ENCODE assay signal across 8 cellular contexts in the genomic region with DNA sequence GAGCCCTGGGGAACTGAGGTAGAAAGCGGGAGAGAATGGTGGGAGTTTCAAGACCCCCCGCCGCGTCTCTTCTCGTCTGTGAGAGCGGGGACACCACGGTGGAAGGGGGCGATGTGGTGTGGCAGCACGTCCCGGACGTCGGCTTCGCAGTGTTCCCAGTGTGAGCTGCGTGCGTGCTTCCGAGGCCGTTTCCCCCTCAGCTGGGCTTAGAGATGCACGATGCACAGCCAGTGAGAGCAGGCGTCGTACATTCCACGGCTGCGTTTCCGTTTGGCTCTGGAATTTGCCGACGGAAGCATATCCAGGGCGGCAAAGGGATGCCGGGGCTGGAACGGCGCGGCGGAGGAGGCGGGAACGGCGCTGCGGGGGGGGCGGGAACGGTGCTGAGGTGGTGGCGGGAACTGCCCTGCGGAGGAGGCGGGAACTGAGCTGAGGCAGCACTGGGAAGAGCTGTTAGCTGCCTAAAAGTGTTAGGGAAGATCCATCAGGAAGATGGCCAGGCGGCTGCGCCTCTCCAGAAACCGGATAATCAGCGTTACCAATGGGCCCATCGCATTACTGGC. TPM values are rescaled to one million over a fixed set of nuclear protein-coding genes. Genes with fewer than 3 reads are reported as not detected.
DNase-seq lines count a peak whose midpoint lies in the region; ATAC-seq and TF ChIP-seq lines count a peak whose summit lies in the region.

No MANE protein-coding gene starts in this region.

- intact Hi-C loops in head of caudate nucleus (cut with DNase I) = no loop called here

- H3K36me3 Mint-ChIP-seq in activated naive CD4-positive, alpha-beta T cell treated with anti-CD3 and anti-CD28 coated beads, Interleukin-2, amount 50 U/mL, for 24 hours = no peaks in the 10 kb centered on the region
- H3K36me3 Mint-ChIP-seq in T-cell (no peaks in the 10 kb centered on the region), osteocyte (ENCODE audit: unreplicated experiment) (peaks cover 2% of the 10 kb centered on the region)

- TF ChIP-seq CTCF in osteocyte (IDR thresholded peaks at IDR 0.05) = no peak

- CTCF ChIA-PET in T-cell (lab: Charles Lee) = no interaction called here

- DNase-seq in activated naive CD4-positive, alpha-beta T cell treated with Interleukin-2 at 50 U/mL for 16 hours = no peak
- DNase-seq in T-cell = no peak
- DNase-seq in head of caudate nucleus = peak; percentile 20 to 86 (median 63)
- peak; percentile 85 for DNase-seq in osteocyte (ENCODE audit: extremely low spot score, unreplicated experiment)
- no peak for DNase-seq in stimulated activated naive CD4-positive, alpha-beta T cell treated with Interleukin-2 at 50 U/mL for 16 hours (lab: John Stamatoyannopoulos, UW)

- no peak overlapping the region for H3K27ac Mint-ChIP-seq in activated naive CD4-positive, alpha-beta T cell treated with anti-CD3 and anti-CD28 coated beads, Interleukin-2, amount 50 U/mL, for 24 hours
- H3K27ac Mint-ChIP-seq in T-cell (no peak overlapping the region), osteocyte (ENCODE audit: unreplicated experiment) (peak overlapping the region; percentile 74)

- ATAC-seq in T-cell (replicated peaks in 1 of 4) = no peak
- ATAC-seq in GM19324 (IDR thresholded peaks at IDR 0.05; ENCODE audit: low FRiP score, unreplicated experiment) = no peak
- no peak for ATAC-seq in HG03175 (IDR thresholded peaks at IDR 0.05; ENCODE audit: unreplicated experiment)

- POLR2A ChIA-PET in T-cell (lab: Charles Lee) = no interaction called here

- H3K4me3 Mint-ChIP-seq in activated naive CD4-positive, alpha-beta T cell treated with anti-CD3 and anti-CD28 coated beads, Interleukin-2, amount 50 U/mL, for 24 hours = peak overlapping the region; percentile 47
- H3K4me3 Mint-ChIP-seq in T-cell (peak overlapping the region in 2 of 3 donors; percentile 52 to 71), osteocyte (ENCODE audit: unreplicated experiment) (peak overlapping the region; percentile 76)

- peaks cover 9% of the 10 kb centered on the region for H3K4me1 Mint-ChIP-seq in activated naive CD4-positive, alpha-beta T cell treated with anti-CD3 and anti-CD28 coated beads, Interleukin-2, amount 50 U/mL, for 24 hours
- H3K4me1 Mint-ChIP-seq in T-cell (peaks cover 0 to 8% (median 6%) of the 10 kb centered on the region in 3 donors), osteocyte (ENCODE audit: unreplicated experiment) (peaks cover 55% of the 10 kb centered on the region)

- H3K27me3 Mint-ChIP-seq in activated naive CD4-positive, alpha-beta T cell treated with anti-CD3 and anti-CD28 coated beads, Interleukin-2, amount 50 U/mL, for 24 hours = peaks cover 32% of the 10 kb centered on the region
- H3K27me3 Mint-ChIP-seq in T-cell (peaks cover 35 to 53% of the 10 kb centered on the region in 2 donors), osteocyte (ENCODE audit: unreplicated experiment) (no peaks in the 10 kb centered on the region)

- peaks cover 4% of the 10 kb centered on the region for H3K9me3 Mint-ChIP-seq in activated naive CD4-positive, alpha-beta T cell treated with anti-CD3 and anti-CD28 coated beads, Interleukin-2, amount 50 U/mL, for 24 hours
- H3K9me3 Mint-ChIP-seq in T-cell = peaks cover 3 to 10% (median 7%) of the 10 kb centered on the region in 3 donors
- H3K9me3 Mint-ChIP-seq in osteocyte (ENCODE audit: unreplicated experiment) = peaks cover 4% of the 10 kb centered on the region

RNA-seq across cellular contexts. Expression of gene KIF25, which starts 37.7 kb away (rescaled TPM):
- total RNA-seq in T-cell (not detected), osteocyte (not detected in 2 replicates)

RNA-seq across cellular contexts. Expression of gene FRMD1, which starts 43.8 kb away (rescaled TPM):
- total RNA-seq in T-cell (not detected), osteocyte (0.05 and 0.34 TPM in 2 replicates)

Comparison
In these comparisons a context has a peak if more than half of its experiments do, and no peak if none do; other contexts are left out.
1. DNase-seq: peak in head of caudate nucleus (42 of 42) and osteocyte (single experiment); none in activated naive CD4-positive, alpha-beta T cell treated with Interleukin-2 at 50 U/mL for 16 hours (single experiment), T-cell (0 of 34) and stimulated activated naive CD4-positive, alpha-beta T cell treated with Interleukin-2 at 50 U/mL for 16 hours (single experiment).
2. Peak in every context shown above with its lines, with median percentiles within 50 percentile points of each other: H3K4me3 Mint-ChIP-seq.